Comparison of ENCODE assay signal across 15 cellular contexts in genomic region chr7:92709912-92710311, GRCh38.
"Had no signal": no experiment of that assay in that cellular context is flagged by ENCODE, and none has a peak within 500 bp of the region (broad histone marks: within the 10 kb centered on the region; RNA-seq: fewer than 3 reads in every experiment).

No MANE protein-coding gene starts in this region.

- H3K27ac Mint-ChIP-seq: progenitor cell of endocrine pancreas had no signal

- H3K27ac ChIP-seq: heart left ventricle, pancreas, testis, tibial nerve had no signal

- H3K9me3 ChIP-seq: pancreas, testis, tibial nerve had no signal

- H3K27me3 ChIP-seq: heart left ventricle, pancreas, testis, tibial nerve had no signal

- H3K4me3 ChIP-seq: heart left ventricle, pancreas, testis, tibial nerve had no signal

- H3K27me3 Mint-ChIP-seq: natural killer cell treated with Interleukin-12 subunit alpha and Interleukin-12 subunit beta and Interleukin-15 and Interleukin-18, amount 100 ng/mL, for 72 hours; progenitor cell of endocrine pancreas had no signal

- ATAC-seq: esophagus mucosa; heart left ventricle; natural killer cell treated with Interleukin-12 subunit alpha and Interleukin-12 subunit beta and Interleukin-15 and Interleukin-18, amount 100 ng/mL, for 72 hours; pancreas; right cardiac atrium; stimulated activated effector memory CD8-positive, alpha-beta T cell treated with anti-CD3 and anti-CD28 coated beads, Interleukin-12 subunit alpha, Interleukin-12 subunit beta, amount 100 ng/mL, for 72 hours; stimulated activated naive CD8-positive, alpha-beta T cell treated with anti-CD3 and anti-CD28 coated beads, Interleukin-15, Interleukin-2, amounts not matched to agents 100 U/mL and 50 U/mL, for 24 hours had no signal

- H3K36me3 ChIP-seq: pancreas, tibial nerve had no signal

- H3K9me3 Mint-ChIP-seq: natural killer cell treated with Interleukin-12 subunit alpha and Interleukin-12 subunit beta and Interleukin-15 and Interleukin-18, amount 100 ng/mL, for 72 hours; stimulated activated effector memory CD8-positive, alpha-beta T cell treated with anti-CD3 and anti-CD28 coated beads, Interleukin-12 subunit alpha, Interleukin-12 subunit beta, amount 100 ng/mL, for 72 hours had no signal

- DNase-seq: effector memory CD4-positive, alpha-beta T cell; heart left ventricle; hippocampal formation; occipital lobe; pancreas; right cardiac atrium; stimulated activated CD4-positive, alpha-beta T cell treated with anti-CD3 and anti-CD28 coated beads, Interleukin-4, amount 100 ng/mL, for 1 hour; stimulated activated CD8-positive, alpha-beta memory T cell treated with anti-CD3 and anti-CD28 coated beads, Interleukin-4, amount 100 ng/mL, for 48 hours; stimulated activated naive CD8-positive, alpha-beta T cell treated with anti-CD3 and anti-CD28 coated beads, Interleukin-15, Interleukin-2, amounts not matched to agents 100 U/mL and 50 U/mL, for 24 hours; testis had no signal

- H3K4me1 ChIP-seq: testis had no signal
